In genomic region chr1:227124461-227124860, GRCh38 we compare ENCODE assay signal across 16 cellular contexts.
DNase-seq lines count a peak whose midpoint lies in the region; ATAC-seq, FAIRE-seq and TF ChIP-seq lines count a peak whose summit lies in the region.
"Had no signal": no experiment of that assay in that cellular context is flagged by ENCODE, and none has a peak within 500 bp of the region (broad histone marks: within the 10 kb centered on the region; RNA-seq: fewer than 3 reads in every experiment).

No MANE protein-coding gene starts in this region.

- no peaks in the 10 kb centered on the region for H3K9me3 Mint-ChIP-seq in GM23338

- peak overlapping the region; percentile 7; the same call in 1 of the 2 replicates for H3K4me2 ChIP-seq in GM23338

- peaks cover 4% of the 10 kb centered on the region; the same call in 2 of the 3 replicates for H3K36me3 Mint-ChIP-seq in GM23338 (ENCODE audit: low read depth)

- no peaks in the 10 kb centered on the region for H3K9me3 ChIP-seq in mucosa of descending colon
- H3K9me3 ChIP-seq in upper lobe of left lung: no peaks in the 10 kb centered on the region

- 0 out of 2 replicates have a peak, but pooled peaks cover 4% of the 10 kb centered on the region for H4K20me1 ChIP-seq in GM23338 (replicated peaks; ENCODE audit: insufficient read depth)

- no peak for TF ChIP-seq POLR2A in upper lobe of left lung (IDR thresholded peaks at IDR 0.05)

- no peak overlapping the region for H3K4me3 Mint-ChIP-seq in GM23338

- no peak for FAIRE-seq in bronchial epithelial cell (lab: Jason Lieb, UNC)

- H3K27ac ChIP-seq in GM23338 (ENCODE audit: low read depth) (peak overlapping the region; percentile 33; the same call in 1 of the 2 replicates), upper lobe of left lung (no peak overlapping the region)
- H3K27ac ChIP-seq: RWPE1 had no signal

- H3K79me2 ChIP-seq in GM23338 (replicated peaks; ENCODE audit: insufficient read depth): no peaks in the 10 kb centered on the region

- WGBS in upper lobe of left lung, 2 donors: 69 to 76% methylated on average over 1 of the region's 1 CpG

- peak overlapping the region; percentile 87 for H3K27ac Mint-ChIP-seq in GM23338

- ATAC-seq in GM23338 (peak; percentile 30; the same call in 2 of the 3 replicates), mucosa of descending colon (no peak), HG02852 (IDR thresholded peaks at IDR 0.05; ENCODE audit: unreplicated experiment) (no peak), upper lobe of left lung (ENCODE audit: low FRiP score in 2 of 2) (no peak)
- ATAC-seq: PC-3 had no signal

- H3K9me2 ChIP-seq in GM23338 (ENCODE audit: insufficient read depth): no peaks in the 10 kb centered on the region

- intact Hi-C loops in mucosa of descending colon (cut with DNase I, micrococcal nuclease): no loop called here

- no peaks in the 10 kb centered on the region for H3F3A ChIP-seq in GM23338 (replicated peaks; ENCODE audit: low read depth)

- H3K4me1 ChIP-seq in GM23338 (ENCODE audit: insufficient read depth) (peaks cover 9% of the 10 kb centered on the region), mucosa of descending colon (ENCODE audit: low read depth) (no peaks in the 10 kb centered on the region), upper lobe of left lung (no peaks in the 10 kb centered on the region)

- H3K4me1 Mint-ChIP-seq in GM23338: peaks cover 28% of the 10 kb centered on the region

- H3K4me3 ChIP-seq in GM23338 (no peak overlapping the region), bronchial epithelial cell (ENCODE audit: low read depth, low read length) (no peak overlapping the region), mucosa of descending colon (no peak overlapping the region), upper lobe of left lung (no peak overlapping the region)

- H3K36me3 ChIP-seq in GM23338 (ENCODE audit: insufficient read depth) (no peaks in the 10 kb centered on the region), bronchial epithelial cell (ENCODE audit: control insufficient read depth, insufficient read depth, low read length) (peaks cover 2% of the 10 kb centered on the region), mucosa of descending colon (ENCODE audit: low read depth) (no peaks in the 10 kb centered on the region), upper lobe of left lung (peaks cover 0 to 9% (median 3%) of the 10 kb centered on the region in 4 donors)

- TF ChIP-seq CTCF in GM23338 (conservative IDR thresholded peaks at IDR 0.05; ENCODE audit: low read depth in 2 of 2) (no peak), bronchial epithelial cell (IDR thresholded peaks at IDR 0.05; ENCODE audit: insufficient read depth, low read length, severe bottlenecking) (no peak), mucosa of descending colon (IDR thresholded peaks at IDR 0.05) (no peak), upper lobe of left lung (IDR thresholded peaks at IDR 0.05) (no peak)

- peaks cover 4% of the 10 kb centered on the region for H3K27me3 Mint-ChIP-seq in GM23338 (ENCODE audit: insufficient read depth, low read depth, poor library complexity)

- H2AFZ ChIP-seq in GM23338: no peak overlapping the region

- H3K27me3 ChIP-seq in GM23338 (ENCODE audit: insufficient read depth) (no peaks in the 10 kb centered on the region), bronchial epithelial cell (ENCODE audit: control insufficient read depth, insufficient read depth, low read length) (no peaks in the 10 kb centered on the region), upper lobe of left lung (no peaks in the 10 kb centered on the region)

- TF ChIP-seq EP300 in upper lobe of left lung (IDR thresholded peaks at IDR 0.05): no peak

- DNase-seq in GM23338 (ENCODE audit: low spot score): peak; percentile 37
- peak; percentile 7 for DNase-seq in bronchial epithelial cell (ENCODE audit: low read depth)
- DNase-seq in foreskin melanocyte: peak; percentile 44
- DNase-seq in renal cortical epithelial cell (ENCODE audit: low read depth): peak; percentile 3
- no peak for DNase-seq in mucosa of descending colon
- no peak for DNase-seq in NCI-H146 treated with DMSO at 0.1 percent for 48 hours (lab: John Stamatoyannopoulos, UW; ENCODE audit: unreplicated experiment)
- DNase-seq in upper lobe of left lung: no peak
- DNase-seq: ACHN, KG1, NCI-H1417 treated with DMSO at 0.1 percent for 48 hours, NCI-H2029 treated with DMSO at 0.1 percent for 48 hours, NCI-H2171 treated with DMSO at 0.1 percent for 48 hours, NCI-H774, PC-3 had no signal

TF ChIP-seq in GM23338, 12 proteins besides CTCF, POLR2A, EP300 and RAD21:
- TF ChIP-seq NANOG (IDR thresholded peaks at IDR 0.05; ENCODE audit: borderline replicate concordance): no peak
- no peak for TF ChIP-seq STAT1 (IDR thresholded peaks at IDR 0.05; ENCODE audit: unreplicated experiment)
- no peak for TF ChIP-seq REST (IDR thresholded peaks at IDR 0.05; ENCODE audit: unreplicated experiment)
- TF ChIP-seq ZNF331 (CRISPR knock-in tag; IDR thresholded peaks at IDR 0.05; ENCODE audit: low read depth): no peak

Comparison
In these comparisons a context has a peak if more than half of its experiments do, and no peak if none do; other contexts are left out.
1. DNase-seq: peak in GM23338 (single experiment), bronchial epithelial cell (single experiment), foreskin melanocyte (single experiment) and renal cortical epithelial cell (single experiment); none in mucosa of descending colon (0 of 3), NCI-H146 treated with DMSO at 0.1 percent for 48 hours (single experiment) and upper lobe of left lung (0 of 2).